8 cellular contexts compared by ENCODE assay signal in the genomic region with DNA sequence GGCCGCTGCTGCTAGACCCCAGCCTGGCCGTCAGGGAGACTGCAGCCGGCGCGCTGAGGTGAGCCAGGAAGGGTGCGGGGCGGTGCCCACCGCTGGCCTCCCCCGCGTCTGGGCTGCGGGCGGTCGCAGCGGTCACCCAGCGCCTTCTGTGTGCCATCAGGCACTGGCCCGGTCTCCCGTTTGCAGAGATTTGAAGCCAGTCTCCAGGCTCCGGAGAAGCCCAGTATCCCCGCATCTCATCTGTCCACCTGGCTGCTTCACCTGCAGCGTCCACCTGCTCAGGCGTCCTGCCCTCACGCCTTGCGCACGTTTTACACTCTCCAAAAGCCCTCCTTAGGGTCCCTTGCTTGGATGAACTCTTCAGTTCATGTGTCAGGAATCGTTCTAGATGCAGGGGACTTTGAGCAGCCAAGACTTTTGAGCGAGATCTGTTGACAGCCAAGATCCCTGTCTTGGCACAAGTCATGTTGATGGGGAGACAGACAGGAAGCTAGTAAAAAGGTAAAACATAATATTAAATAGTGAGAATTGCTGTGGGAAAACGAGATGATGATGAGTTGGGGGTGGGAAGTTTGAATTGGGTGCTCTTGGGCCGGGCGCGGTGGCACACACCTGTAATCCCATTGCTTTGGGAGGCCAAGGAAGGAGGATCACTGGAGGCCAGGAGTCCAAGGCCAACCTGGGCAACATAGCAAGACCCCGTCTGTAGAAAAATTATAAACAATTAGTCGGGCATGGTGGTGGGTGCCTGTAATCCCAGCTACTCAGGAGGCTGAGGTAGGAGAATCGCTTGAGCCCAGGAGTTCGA. TPM values are rescaled to one million over a fixed set of nuclear protein-coding genes. Genes with fewer than 3 reads are reported as not detected.
A peak's percentile ranks its signal among the peaks of the same experiment; 100 is the strongest.
DNase-seq lines count a peak whose midpoint lies in the region; ATAC-seq and TF ChIP-seq lines count a peak whose summit lies in the region.

No MANE protein-coding gene starts in this region.

- no peaks in the 10 kb centered on the region for H3K9me3 ChIP-seq in esophagus squamous epithelium

- 22 to 39% methylated on average over 18 to 31 of the region's 34 CpGs for WGBS in esophagus squamous epithelium, 2 donors

- H3K27me3 ChIP-seq in esophagus squamous epithelium (no peaks in the 10 kb centered on the region), rectal smooth muscle tissue (ENCODE audit: control insufficient read depth, insufficient read depth, low read length) (no peaks in the 10 kb centered on the region)

- H3K4me3 ChIP-seq in GM12875 (ENCODE audit: low read depth, low read length) (peak overlapping the region; percentile 85), esophagus squamous epithelium (peak overlapping the region; percentile 64 to 95 (median 90)), rectal smooth muscle tissue (ENCODE audit: low read length) (peak overlapping the region; percentile 95)

- TF ChIP-seq POLR2A in esophagus squamous epithelium (IDR thresholded peaks at IDR 0.05) = peak in 1 of 4 donors; percentile 1

- TF ChIP-seq CTCF in GM12875 (IDR thresholded peaks at IDR 0.05; ENCODE audit: borderline replicate concordance, insufficient read depth, low read depth, low read length) (no peak), esophagus squamous epithelium (IDR thresholded peaks at IDR 0.05) (peak in 2 of 6 experiments; percentile 2 to 24)

- DNase-seq in RPMI8226 (peak; percentile 16), esophagus squamous epithelium (lab: John Stamatoyannopoulos, UW) (no peak), NCI-H128 (lab: John Stamatoyannopoulos, UW; ENCODE audit: unreplicated experiment) (no peak), HUDEP-2 (lab: John Stamatoyannopoulos, UW; ENCODE audit: unreplicated experiment in 76 of 76) (no peak), COLO668 (lab: John Stamatoyannopoulos, UW; ENCODE audit: unreplicated experiment) (no peak)

- H3K9ac ChIP-seq in rectal smooth muscle tissue (ENCODE audit: low read length) = peak overlapping the region; percentile 45

- peaks cover 13 to 29% (median 16%) of the 10 kb centered on the region in 3 donors for H3K4me1 ChIP-seq in esophagus squamous epithelium
- peaks cover 12% of the 10 kb centered on the region for H3K4me1 ChIP-seq in rectal smooth muscle tissue (ENCODE audit: control insufficient read depth, insufficient read depth, low read length)

- H3K27ac ChIP-seq in esophagus squamous epithelium = peak overlapping the region; percentile 88 to 98 (median 95)
- peak overlapping the region; percentile 94 for H3K27ac ChIP-seq in rectal smooth muscle tissue (ENCODE audit: low read depth, low read length)

- H3K36me3 ChIP-seq in esophagus squamous epithelium (peaks cover 0 to 25% (median 4%) of the 10 kb centered on the region in 3 donors), rectal smooth muscle tissue (ENCODE audit: control insufficient read depth, insufficient read depth, low read length) (peaks cover 3% of the 10 kb centered on the region)

- intact Hi-C loops in esophagus squamous epithelium (cut with DNase I) = no loop called here

- no peak for ATAC-seq in GM18502 (IDR thresholded peaks at IDR 0.05; ENCODE audit: poor library complexity, unreplicated experiment)

RNA-seq across cellular contexts. Expression of a gene that starts 0.9 kb away (rescaled TPM):
- total RNA-seq in esophagus squamous epithelium = 10 to 100 TPM; 13.7 to 31.2 (median 16.4) TPM

RNA-seq across cellular contexts. Expression of a gene that starts 41.7 kb away (rescaled TPM):
- 10 to 100 TPM; 14.1 to 18.4 (median 14.9) TPM for total RNA-seq in esophagus squamous epithelium
